Comparison of ENCODE assay signal across 9 cellular contexts in genomic region chr1:42747125-42747524, GRCh38. TPM values are rescaled to one million over a fixed set of nuclear protein-coding genes. Genes with fewer than 3 reads are reported as not detected.
DNase-seq lines count a peak whose midpoint lies in the region; ATAC-seq, FAIRE-seq and TF ChIP-seq lines count a peak whose summit lies in the region.
"Had no signal": no experiment of that assay in that cellular context is flagged by ENCODE, and none has a peak within 500 bp of the region (broad histone marks: within the 10 kb centered on the region; RNA-seq: fewer than 3 reads in every experiment).

No MANE protein-coding gene starts in this region.

- H3K36me3 ChIP-seq in pancreas: peaks cover 0 to 14% (median 5%) of the 10 kb centered on the region in 3 donors

- H3K27ac Mint-ChIP-seq in activated CD8-positive, alpha-beta T cell treated with anti-CD3 and anti-CD28 coated beads, Interleukin-2, amount 10 ng/mL, durations not matched to agents 7 days and 5 days: no peak overlapping the region

- WGBS in pancreas, 2 donors: 47 to 53% methylated on average over 14 of the region's 14 CpGs

- intact Hi-C loops in pancreas (cut with DNase I): loop anchor here in 1 of 3 donors (10.0 kb wide), 2 partner anchors 162 to 392 kb away; no protein-coding TSS in a partner anchor

- no peaks in the 10 kb centered on the region for H3K4me1 ChIP-seq in pancreas

- TF ChIP-seq CTCF in pancreas (IDR thresholded peaks at IDR 0.05): peak in 2 of 4 donors; percentile 33 to 35

- H3K36me3 Mint-ChIP-seq in activated CD8-positive, alpha-beta T cell treated with anti-CD3 and anti-CD28 coated beads, Interleukin-2, amount 10 ng/mL, durations not matched to agents 7 days and 5 days (ENCODE audit: low read depth): peaks cover 28% of the 10 kb centered on the region

- DNase-seq in G401 (ENCODE audit: low spot score): peak; percentile 16
- DNase-seq in NCI-H1092 (lab: John Stamatoyannopoulos, UW): peak; percentile 26
- peak; percentile 46 for DNase-seq in activated CD8-positive, alpha-beta T cell treated with anti-CD3 and anti-CD28 coated beads, Interleukin-2, amount 10 ng/mL, durations not matched to agents 7 days and 5 days
- DNase-seq in fibroblast of peridontal ligament (ENCODE audit: extremely low read depth): peak; percentile 19
- peak in 2 of 6 donors; percentile 40 to 45 for DNase-seq in pancreas
- no peak for DNase-seq in SW 1271 (lab: John Stamatoyannopoulos, UW)
- no peak for DNase-seq in 8988T

- CTCF ChIA-PET in activated CD8-positive, alpha-beta T cell treated with anti-CD3 and anti-CD28 coated beads, Interleukin-2, amount 10 ng/mL, durations not matched to agents 7 days and 5 days (lab: Charles Lee): interaction anchor here (0.9 to 2.4 kb wide), 8 partner anchors 11 to 173 kb away, joined by 3 to 12 read pairs (median 4); partner anchors contain the start of genes C1orf50 and P3H1

- H3K9me3 ChIP-seq in pancreas: no peaks in the 10 kb centered on the region

- no peaks in the 10 kb centered on the region for H3K4me1 Mint-ChIP-seq in activated CD8-positive, alpha-beta T cell treated with anti-CD3 and anti-CD28 coated beads, Interleukin-2, amount 10 ng/mL, durations not matched to agents 7 days and 5 days (ENCODE audit: low read depth)

- in situ Hi-C loops in G401 (cut with HindIII; ENCODE audit: low sequenced_read_pairs): no loop called here

- no peak overlapping the region for H3K27ac ChIP-seq in pancreas

- H3K27me3 Mint-ChIP-seq in activated CD8-positive, alpha-beta T cell treated with anti-CD3 and anti-CD28 coated beads, Interleukin-2, amount 10 ng/mL, durations not matched to agents 7 days and 5 days (ENCODE audit: low read depth): no peaks in the 10 kb centered on the region

- H3K4me3 Mint-ChIP-seq in activated CD8-positive, alpha-beta T cell treated with anti-CD3 and anti-CD28 coated beads, Interleukin-2, amount 10 ng/mL, durations not matched to agents 7 days and 5 days: no peak overlapping the region

- no peaks in the 10 kb centered on the region for H3K9me3 Mint-ChIP-seq in activated CD8-positive, alpha-beta T cell treated with anti-CD3 and anti-CD28 coated beads, Interleukin-2, amount 10 ng/mL, durations not matched to agents 7 days and 5 days (ENCODE audit: insufficient read depth)

- peak; percentile 40 for ATAC-seq in activated CD8-positive, alpha-beta T cell treated with anti-CD3 and anti-CD28 coated beads, Interleukin-2, amount 10 ng/mL, durations not matched to agents 7 days and 5 days
- ATAC-seq in pancreas: peak; percentile 38 to 84 (median 80)
- ATAC-seq in HG03139 (IDR thresholded peaks at IDR 0.05; ENCODE audit: unreplicated experiment): no peak

- no peaks in the 10 kb centered on the region for H3K27me3 ChIP-seq in pancreas

- no peak overlapping the region for H3K4me3 ChIP-seq in pancreas

- POLR2A ChIA-PET in activated CD8-positive, alpha-beta T cell treated with anti-CD3 and anti-CD28 coated beads, Interleukin-2, amount 10 ng/mL, durations not matched to agents 7 days and 5 days (lab: Charles Lee): no interaction called here

- FAIRE-seq in pancreas (lab: Jason Lieb, UNC): no peak

RNA-seq across cellular contexts. Expression of gene CLDN19, which starts 7.1 kb away (rescaled TPM):
- 0.03 TPM in 1 of 2 replicates, not detected in the other for total RNA-seq in G401 (2014; rRNA removed; shearing (Covaris generic))
- not detected for total RNA-seq in activated CD8-positive, alpha-beta T cell treated with anti-CD3 and anti-CD28 coated beads, Interleukin-2, amount 10 ng/mL, durations not matched to agents 7 days and 5 days
- total RNA-seq in pancreas: not detected
- polyA plus RNA-seq in pancreas: under 1 TPM in 1 of 2 donors, not detected in 1; 0.04 TPM
- total RNA-seq: M059J had no signal

RNA-seq across cellular contexts. Expression of gene P3H1, which starts 19.7 kb away (rescaled TPM):
- 27.2 and 32.5 TPM in 2 replicates for total RNA-seq in G401 (2014; rRNA removed; shearing (Covaris generic))
- total RNA-seq in activated CD8-positive, alpha-beta T cell treated with anti-CD3 and anti-CD28 coated beads, Interleukin-2, amount 10 ng/mL, durations not matched to agents 7 days and 5 days: 10 to 100 TPM; 42.9 to 45.5 TPM
- total RNA-seq in pancreas: 10 to 100 TPM in 4 of 6 donors, 1 to 10 TPM in 2; 6.8 to 26.2 (median 11.8) TPM
- polyA plus RNA-seq in pancreas: 10 to 100 TPM; 27.0 to 37.0 TPM

RNA-seq across cellular contexts. Expression of gene C1orf50, which starts 19.9 kb away (rescaled TPM):
- 4.7 and 9.2 TPM in 2 replicates for total RNA-seq in G401 (2014; rRNA removed; shearing (Covaris generic))
- 1 to 10 TPM; 6.3 to 6.7 TPM for total RNA-seq in activated CD8-positive, alpha-beta T cell treated with anti-CD3 and anti-CD28 coated beads, Interleukin-2, amount 10 ng/mL, durations not matched to agents 7 days and 5 days
- total RNA-seq in pancreas: 1 to 10 TPM; 1.6 to 3.5 (median 2.8) TPM
- 1 to 10 TPM; 2.4 to 2.5 TPM for polyA plus RNA-seq in pancreas

RNA-seq across cellular contexts. Expression of gene TMEM269, which starts 37.7 kb away (rescaled TPM):
- total RNA-seq in G401 (2014; rRNA removed; shearing (Covaris generic)): 0.80 TPM in 1 of 2 replicates, not detected in the other
- under 1 TPM in 1 of 2 experiments, not detected in 1; 0.40 TPM for total RNA-seq in activated CD8-positive, alpha-beta T cell treated with anti-CD3 and anti-CD28 coated beads, Interleukin-2, amount 10 ng/mL, durations not matched to agents 7 days and 5 days
- under 1 TPM in 3 of 6 donors, not detected in 3; 0.18 to 0.35 (median 0.23) TPM for total RNA-seq in pancreas
- polyA plus RNA-seq in pancreas: under 1 TPM in 1 of 2 donors, not detected in 1; 0.04 TPM

Comparison
In these comparisons a context has a peak if more than half of its experiments do, and no peak if none do; other contexts are left out.
1. DNase-seq: peak in G401 (single experiment), NCI-H1092 (single experiment), activated CD8-positive, alpha-beta T cell treated with anti-CD3 and anti-CD28 coated beads, Interleukin-2, amount 10 ng/mL, durations not matched to agents 7 days and 5 days (single experiment) and fibroblast of peridontal ligament (single experiment); none in SW 1271 (0 of 2) and 8988T (single experiment).